Comparison of ENCODE assay signal across 2 cellular contexts in the genomic region with DNA sequence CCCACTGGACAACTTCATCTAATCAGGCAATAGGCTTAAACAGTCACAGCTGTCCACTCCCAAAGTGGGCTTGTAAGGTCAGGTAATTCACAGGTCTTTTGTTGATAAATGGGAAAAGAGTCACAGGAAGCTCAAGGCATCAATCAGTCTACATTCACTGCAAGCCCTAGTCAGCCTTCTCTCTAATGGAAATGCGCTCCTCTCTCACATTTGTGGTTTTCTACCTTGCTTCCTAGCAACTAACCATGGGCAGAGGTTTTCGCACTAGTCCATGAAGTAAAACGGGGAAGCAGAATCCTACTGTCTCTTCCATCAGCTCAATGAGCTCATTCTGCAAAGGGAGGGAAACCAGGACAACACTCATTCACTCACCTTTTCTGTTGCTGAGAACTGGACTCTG.
TF ChIP-seq lines count a peak whose summit lies in the region.

No MANE protein-coding gene starts in this region.

TF ChIP-seq in GM23338, 12 proteins besides CTCF, POLR2A, EP300 and RAD21 (continued from another document):
- TF ChIP-seq, protein P1, sequence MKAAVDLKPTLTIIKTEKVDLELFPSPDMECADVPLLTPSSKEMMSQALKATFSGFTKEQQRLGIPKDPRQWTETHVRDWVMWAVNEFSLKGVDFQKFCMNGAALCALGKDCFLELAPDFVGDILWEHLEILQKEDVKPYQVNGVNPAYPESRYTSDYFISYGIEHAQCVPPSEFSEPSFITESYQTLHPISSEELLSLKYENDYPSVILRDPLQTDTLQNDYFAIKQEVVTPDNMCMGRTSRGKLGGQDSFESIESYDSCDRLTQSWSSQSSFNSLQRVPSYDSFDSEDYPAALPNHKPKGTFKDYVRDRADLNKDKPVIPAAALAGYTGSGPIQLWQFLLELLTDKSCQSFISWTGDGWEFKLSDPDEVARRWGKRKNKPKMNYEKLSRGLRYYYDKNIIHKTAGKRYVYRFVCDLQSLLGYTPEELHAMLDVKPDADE (IDR thresholded peaks at IDR 0.05): no peak
- TF ChIP-seq, protein P2, sequence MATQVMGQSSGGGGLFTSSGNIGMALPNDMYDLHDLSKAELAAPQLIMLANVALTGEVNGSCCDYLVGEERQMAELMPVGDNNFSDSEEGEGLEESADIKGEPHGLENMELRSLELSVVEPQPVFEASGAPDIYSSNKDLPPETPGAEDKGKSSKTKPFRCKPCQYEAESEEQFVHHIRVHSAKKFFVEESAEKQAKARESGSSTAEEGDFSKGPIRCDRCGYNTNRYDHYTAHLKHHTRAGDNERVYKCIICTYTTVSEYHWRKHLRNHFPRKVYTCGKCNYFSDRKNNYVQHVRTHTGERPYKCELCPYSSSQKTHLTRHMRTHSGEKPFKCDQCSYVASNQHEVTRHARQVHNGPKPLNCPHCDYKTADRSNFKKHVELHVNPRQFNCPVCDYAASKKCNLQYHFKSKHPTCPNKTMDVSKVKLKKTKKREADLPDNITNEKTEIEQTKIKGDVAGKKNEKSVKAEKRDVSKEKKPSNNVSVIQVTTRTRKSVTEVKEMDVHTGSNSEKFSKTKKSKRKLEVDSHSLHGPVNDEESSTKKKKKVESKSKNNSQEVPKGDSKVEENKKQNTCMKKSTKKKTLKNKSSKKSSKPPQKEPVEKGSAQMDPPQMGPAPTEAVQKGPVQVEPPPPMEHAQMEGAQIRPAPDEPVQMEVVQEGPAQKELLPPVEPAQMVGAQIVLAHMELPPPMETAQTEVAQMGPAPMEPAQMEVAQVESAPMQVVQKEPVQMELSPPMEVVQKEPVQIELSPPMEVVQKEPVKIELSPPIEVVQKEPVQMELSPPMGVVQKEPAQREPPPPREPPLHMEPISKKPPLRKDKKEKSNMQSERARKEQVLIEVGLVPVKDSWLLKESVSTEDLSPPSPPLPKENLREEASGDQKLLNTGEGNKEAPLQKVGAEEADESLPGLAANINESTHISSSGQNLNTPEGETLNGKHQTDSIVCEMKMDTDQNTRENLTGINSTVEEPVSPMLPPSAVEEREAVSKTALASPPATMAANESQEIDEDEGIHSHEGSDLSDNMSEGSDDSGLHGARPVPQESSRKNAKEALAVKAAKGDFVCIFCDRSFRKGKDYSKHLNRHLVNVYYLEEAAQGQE (IDR thresholded peaks at IDR 0.05; ENCODE audit: unreplicated experiment): no peak
TF ChIP-seq in GM23338: peak in this region for 0.

TF ChIP-seq in K562, 482 proteins besides CTCF, POLR2A, EP300 and RAD21 (continued from another document):
- no peak for TF ChIP-seq JUNB (CRISPR knock-in tag; conservative IDR thresholded peaks at IDR 0.05)
- no peak for TF ChIP-seq SAFB2 (IDR thresholded peaks at IDR 0.05; ENCODE audit: borderline replicate concordance, low read depth, low read length, severe bottlenecking)
- TF ChIP-seq BCOR (IDR thresholded peaks at IDR 0.05): no peak
- no peak for TF ChIP-seq SMARCA4 (IDR thresholded peaks at IDR 0.05)
- TF ChIP-seq, protein P3, sequence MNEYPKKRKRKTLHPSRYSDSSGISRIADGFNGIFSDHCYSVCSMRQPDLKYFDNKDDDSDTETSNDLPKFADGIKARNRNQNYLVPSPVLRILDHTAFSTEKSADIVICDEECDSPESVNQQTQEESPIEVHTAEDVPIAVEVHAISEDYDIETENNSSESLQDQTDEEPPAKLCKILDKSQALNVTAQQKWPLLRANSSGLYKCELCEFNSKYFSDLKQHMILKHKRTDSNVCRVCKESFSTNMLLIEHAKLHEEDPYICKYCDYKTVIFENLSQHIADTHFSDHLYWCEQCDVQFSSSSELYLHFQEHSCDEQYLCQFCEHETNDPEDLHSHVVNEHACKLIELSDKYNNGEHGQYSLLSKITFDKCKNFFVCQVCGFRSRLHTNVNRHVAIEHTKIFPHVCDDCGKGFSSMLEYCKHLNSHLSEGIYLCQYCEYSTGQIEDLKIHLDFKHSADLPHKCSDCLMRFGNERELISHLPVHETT (CRISPR knock-in tag; conservative IDR thresholded peaks at IDR 0.05 in 1 of 2, IDR thresholded peaks at IDR 0.05 in 1 of 2): no peak
- no peak for TF ChIP-seq PRPF4 (IDR thresholded peaks at IDR 0.05; ENCODE audit: insufficient read depth, low read depth, low read length, poor library complexity, severe bottlenecking)
- no peak for TF ChIP-seq ZNF431 (CRISPR knock-in tag; IDR thresholded peaks at IDR 0.05)
- TF ChIP-seq, protein P4, sequence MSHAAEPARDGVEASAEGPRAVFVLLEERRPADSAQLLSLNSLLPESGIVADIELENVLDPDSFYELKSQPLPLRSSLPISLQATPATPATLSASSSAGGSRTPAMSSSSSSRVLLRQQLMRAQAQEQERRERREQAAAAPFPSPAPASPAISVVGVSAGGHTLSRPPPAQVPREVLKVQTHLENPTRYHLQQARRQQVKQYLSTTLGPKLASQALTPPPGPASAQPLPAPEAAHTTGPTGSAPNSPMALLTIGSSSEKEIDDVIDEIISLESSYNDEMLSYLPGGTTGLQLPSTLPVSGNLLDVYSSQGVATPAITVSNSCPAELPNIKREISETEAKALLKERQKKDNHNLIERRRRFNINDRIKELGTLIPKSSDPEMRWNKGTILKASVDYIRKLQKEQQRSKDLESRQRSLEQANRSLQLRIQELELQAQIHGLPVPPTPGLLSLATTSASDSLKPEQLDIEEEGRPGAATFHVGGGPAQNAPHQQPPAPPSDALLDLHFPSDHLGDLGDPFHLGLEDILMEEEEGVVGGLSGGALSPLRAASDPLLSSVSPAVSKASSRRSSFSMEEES (CRISPR knock-in tag; IDR thresholded peaks at IDR 0.05): no peak
- TF ChIP-seq, protein P5, sequence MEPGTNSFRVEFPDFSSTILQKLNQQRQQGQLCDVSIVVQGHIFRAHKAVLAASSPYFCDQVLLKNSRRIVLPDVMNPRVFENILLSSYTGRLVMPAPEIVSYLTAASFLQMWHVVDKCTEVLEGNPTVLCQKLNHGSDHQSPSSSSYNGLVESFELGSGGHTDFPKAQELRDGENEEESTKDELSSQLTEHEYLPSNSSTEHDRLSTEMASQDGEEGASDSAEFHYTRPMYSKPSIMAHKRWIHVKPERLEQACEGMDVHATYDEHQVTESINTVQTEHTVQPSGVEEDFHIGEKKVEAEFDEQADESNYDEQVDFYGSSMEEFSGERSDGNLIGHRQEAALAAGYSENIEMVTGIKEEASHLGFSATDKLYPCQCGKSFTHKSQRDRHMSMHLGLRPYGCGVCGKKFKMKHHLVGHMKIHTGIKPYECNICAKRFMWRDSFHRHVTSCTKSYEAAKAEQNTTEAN (CRISPR knock-in tag; IDR thresholded peaks at IDR 0.05): no peak
- TF ChIP-seq KLF16 (IDR thresholded peaks at IDR 0.05): no peak
- TF ChIP-seq PTTG1 (tag; IDR thresholded peaks at IDR 0.05; ENCODE audit: low read depth): no peak
- TF ChIP-seq ZSCAN32 (CRISPR knock-in tag; IDR thresholded peaks at IDR 0.05): no peak
- TF ChIP-seq, protein P6, sequence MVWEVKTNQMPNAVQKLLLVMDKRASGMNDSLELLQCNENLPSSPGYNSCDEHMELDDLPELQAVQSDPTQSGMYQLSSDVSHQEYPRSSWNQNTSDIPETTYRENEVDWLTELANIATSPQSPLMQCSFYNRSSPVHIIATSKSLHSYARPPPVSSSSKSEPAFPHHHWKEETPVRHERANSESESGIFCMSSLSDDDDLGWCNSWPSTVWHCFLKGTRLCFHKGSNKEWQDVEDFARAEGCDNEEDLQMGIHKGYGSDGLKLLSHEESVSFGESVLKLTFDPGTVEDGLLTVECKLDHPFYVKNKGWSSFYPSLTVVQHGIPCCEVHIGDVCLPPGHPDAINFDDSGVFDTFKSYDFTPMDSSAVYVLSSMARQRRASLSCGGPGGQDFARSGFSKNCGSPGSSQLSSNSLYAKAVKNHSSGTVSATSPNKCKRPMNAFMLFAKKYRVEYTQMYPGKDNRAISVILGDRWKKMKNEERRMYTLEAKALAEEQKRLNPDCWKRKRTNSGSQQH (CRISPR knock-in tag; IDR thresholded peaks at IDR 0.05): no peak
- TF ChIP-seq, protein P7, sequence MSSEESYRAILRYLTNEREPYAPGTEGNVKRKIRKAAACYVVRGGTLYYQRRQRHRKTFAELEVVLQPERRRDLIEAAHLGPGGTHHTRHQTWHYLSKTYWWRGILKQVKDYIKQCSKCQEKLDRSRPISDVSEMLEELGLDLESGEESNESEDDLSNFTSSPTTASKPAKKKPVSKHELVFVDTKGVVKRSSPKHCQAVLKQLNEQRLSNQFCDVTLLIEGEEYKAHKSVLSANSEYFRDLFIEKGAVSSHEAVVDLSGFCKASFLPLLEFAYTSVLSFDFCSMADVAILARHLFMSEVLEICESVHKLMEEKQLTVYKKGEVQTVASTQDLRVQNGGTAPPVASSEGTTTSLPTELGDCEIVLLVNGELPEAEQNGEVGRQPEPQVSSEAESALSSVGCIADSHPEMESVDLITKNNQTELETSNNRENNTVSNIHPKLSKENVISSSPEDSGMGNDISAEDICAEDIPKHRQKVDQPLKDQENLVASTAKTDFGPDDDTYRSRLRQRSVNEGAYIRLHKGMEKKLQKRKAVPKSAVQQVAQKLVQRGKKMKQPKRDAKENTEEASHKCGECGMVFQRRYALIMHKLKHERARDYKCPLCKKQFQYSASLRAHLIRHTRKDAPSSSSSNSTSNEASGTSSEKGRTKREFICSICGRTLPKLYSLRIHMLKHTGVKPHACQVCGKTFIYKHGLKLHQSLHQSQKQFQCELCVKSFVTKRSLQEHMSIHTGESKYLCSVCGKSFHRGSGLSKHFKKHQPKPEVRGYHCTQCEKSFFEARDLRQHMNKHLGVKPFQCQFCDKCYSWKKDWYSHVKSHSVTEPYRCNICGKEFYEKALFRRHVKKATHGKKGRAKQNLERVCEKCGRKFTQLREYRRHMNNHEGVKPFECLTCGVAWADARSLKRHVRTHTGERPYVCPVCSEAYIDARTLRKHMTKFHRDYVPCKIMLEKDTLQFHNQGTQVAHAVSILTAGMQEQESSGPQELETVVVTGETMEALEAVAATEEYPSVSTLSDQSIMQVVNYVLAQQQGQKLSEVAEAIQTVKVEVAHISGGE (CRISPR knock-in tag; IDR thresholded peaks at IDR 0.05): no peak
